In the genomic region with DNA sequence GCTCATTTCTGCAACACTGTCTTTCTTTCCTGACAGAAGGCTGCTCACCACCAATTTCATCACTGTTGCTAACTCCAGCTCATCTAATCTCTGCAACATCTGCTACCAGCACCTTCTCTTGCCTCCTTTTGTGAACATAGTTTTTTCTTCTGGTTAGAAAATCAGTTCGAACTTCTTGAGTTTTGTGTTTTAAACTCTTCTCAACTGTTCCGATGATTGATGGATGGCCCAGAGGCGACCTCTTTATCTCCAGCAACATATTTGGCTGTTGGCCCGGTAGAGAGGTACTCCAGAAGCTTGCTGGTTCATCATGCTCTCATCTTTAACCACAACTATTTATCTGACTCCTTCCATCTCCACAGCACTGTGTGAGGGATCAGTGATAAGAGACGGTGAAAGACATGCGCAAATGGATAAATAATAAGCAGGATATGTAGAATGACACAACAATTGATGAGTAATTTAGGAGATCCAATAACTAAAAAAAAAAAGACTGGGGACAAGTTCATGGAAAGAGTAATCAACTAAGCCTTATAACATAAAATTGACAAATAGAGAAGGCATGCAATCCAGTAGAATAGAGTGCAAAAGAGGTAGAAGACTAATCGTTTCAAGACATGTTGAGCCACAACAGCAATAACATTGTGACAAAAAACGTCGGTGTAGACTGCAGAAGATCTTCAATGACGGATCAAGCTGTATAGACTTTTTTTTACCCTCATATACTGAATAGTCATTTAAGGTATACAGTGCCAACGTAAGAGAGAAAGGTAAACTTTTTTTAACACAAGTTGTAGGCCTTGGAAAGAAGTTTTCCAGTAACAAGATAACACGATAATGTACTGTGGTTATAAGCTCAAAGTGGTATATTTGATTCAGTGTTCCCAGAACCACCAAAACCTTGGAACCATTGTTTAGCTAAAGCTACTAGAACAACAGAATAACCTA, we compare ENCODE assay signal across 1 cellular context.
TF ChIP-seq lines count a peak whose summit lies in the region.

No MANE protein-coding gene starts in this region.

TF ChIP-seq in K562, 482 proteins besides CTCF, POLR2A, EP300 and RAD21 (continued from another document and continues in another):
- TF ChIP-seq, protein P1, sequence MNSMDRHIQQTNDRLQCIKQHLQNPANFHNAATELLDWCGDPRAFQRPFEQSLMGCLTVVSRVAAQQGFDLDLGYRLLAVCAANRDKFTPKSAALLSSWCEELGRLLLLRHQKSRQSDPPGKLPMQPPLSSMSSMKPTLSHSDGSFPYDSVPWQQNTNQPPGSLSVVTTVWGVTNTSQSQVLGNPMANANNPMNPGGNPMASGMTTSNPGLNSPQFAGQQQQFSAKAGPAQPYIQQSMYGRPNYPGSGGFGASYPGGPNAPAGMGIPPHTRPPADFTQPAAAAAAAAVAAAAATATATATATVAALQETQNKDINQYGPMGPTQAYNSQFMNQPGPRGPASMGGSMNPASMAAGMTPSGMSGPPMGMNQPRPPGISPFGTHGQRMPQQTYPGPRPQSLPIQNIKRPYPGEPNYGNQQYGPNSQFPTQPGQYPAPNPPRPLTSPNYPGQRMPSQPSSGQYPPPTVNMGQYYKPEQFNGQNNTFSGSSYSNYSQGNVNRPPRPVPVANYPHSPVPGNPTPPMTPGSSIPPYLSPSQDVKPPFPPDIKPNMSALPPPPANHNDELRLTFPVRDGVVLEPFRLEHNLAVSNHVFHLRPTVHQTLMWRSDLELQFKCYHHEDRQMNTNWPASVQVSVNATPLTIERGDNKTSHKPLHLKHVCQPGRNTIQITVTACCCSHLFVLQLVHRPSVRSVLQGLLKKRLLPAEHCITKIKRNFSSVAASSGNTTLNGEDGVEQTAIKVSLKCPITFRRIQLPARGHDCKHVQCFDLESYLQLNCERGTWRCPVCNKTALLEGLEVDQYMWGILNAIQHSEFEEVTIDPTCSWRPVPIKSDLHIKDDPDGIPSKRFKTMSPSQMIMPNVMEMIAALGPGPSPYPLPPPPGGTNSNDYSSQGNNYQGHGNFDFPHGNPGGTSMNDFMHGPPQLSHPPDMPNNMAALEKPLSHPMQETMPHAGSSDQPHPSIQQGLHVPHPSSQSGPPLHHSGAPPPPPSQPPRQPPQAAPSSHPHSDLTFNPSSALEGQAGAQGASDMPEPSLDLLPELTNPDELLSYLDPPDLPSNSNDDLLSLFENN (IDR thresholded peaks at IDR 0.05; ENCODE audit: low read depth in 2 of 2, low read length in 2 of 2) = peak in 1 of 2 experiments; percentile 99; a peak in 2 of 4 replicates
- TF ChIP-seq, protein P2, sequence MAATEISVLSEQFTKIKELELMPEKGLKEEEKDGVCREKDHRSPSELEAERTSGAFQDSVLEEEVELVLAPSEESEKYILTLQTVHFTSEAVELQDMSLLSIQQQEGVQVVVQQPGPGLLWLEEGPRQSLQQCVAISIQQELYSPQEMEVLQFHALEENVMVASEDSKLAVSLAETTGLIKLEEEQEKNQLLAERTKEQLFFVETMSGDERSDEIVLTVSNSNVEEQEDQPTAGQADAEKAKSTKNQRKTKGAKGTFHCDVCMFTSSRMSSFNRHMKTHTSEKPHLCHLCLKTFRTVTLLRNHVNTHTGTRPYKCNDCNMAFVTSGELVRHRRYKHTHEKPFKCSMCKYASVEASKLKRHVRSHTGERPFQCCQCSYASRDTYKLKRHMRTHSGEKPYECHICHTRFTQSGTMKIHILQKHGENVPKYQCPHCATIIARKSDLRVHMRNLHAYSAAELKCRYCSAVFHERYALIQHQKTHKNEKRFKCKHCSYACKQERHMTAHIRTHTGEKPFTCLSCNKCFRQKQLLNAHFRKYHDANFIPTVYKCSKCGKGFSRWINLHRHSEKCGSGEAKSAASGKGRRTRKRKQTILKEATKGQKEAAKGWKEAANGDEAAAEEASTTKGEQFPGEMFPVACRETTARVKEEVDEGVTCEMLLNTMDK (IDR thresholded peaks at IDR 0.05; ENCODE audit: borderline replicate concordance, insufficient read depth, low read depth, low read length, poor library complexity, severe bottlenecking) = no peak
- TF ChIP-seq GABPA (tag; conservative IDR thresholded peaks at IDR 0.05; ENCODE audit: low read depth) (peak; percentile 52), ZNF282 (CRISPR knock-in tag; IDR thresholded peaks at IDR 0.05) (no peak), ZNF143 (CRISPR knock-in tag; IDR thresholded peaks at IDR 0.05) (no peak), ELF4 (CRISPR knock-in tag; IDR thresholded peaks at IDR 0.05) (peak; percentile 96), ETV5 (CRISPR knock-in tag; IDR thresholded peaks at IDR 0.05; ENCODE audit: low read depth) (peak; percentile 64), MECOM (CRISPR knock-in tag; IDR thresholded peaks at IDR 0.05) (peak; percentile 96), ZNF224 (CRISPR knock-in tag; IDR thresholded peaks at IDR 0.05) (no peak), TCFL5 (CRISPR knock-in tag; conservative IDR thresholded peaks at IDR 0.05) (peak; percentile 46; the same call in 1 of the 2 replicates), ZNF140 (CRISPR knock-in tag; IDR thresholded peaks at IDR 0.05) (no peak), RBM22 (IDR thresholded peaks at IDR 0.05; ENCODE audit: low read depth, low read length, poor library complexity, severe bottlenecking) (no peak), ZFPM2 (CRISPR knock-in tag; IDR thresholded peaks at IDR 0.05) (no peak), ARNT (IDR thresholded peaks at IDR 0.05) (peak; percentile 99 to 100), MBD2 (IDR thresholded peaks at IDR 0.05; ENCODE audit: borderline replicate concordance, low read depth) (peak; percentile 91), SIN3B (IDR thresholded peaks at IDR 0.05; ENCODE audit: low read depth) (no peak), FOXJ2 (tag; IDR thresholded peaks at IDR 0.05) (peak; percentile 98)
- TF ChIP-seq, protein P3, sequence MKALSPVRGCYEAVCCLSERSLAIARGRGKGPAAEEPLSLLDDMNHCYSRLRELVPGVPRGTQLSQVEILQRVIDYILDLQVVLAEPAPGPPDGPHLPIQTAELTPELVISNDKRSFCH (CRISPR knock-in tag; IDR thresholded peaks at IDR 0.05) = no peak
- TF ChIP-seq, protein P3 (tag; IDR thresholded peaks at IDR 0.05) = peak; percentile 93
- TF ChIP-seq, protein P4, sequence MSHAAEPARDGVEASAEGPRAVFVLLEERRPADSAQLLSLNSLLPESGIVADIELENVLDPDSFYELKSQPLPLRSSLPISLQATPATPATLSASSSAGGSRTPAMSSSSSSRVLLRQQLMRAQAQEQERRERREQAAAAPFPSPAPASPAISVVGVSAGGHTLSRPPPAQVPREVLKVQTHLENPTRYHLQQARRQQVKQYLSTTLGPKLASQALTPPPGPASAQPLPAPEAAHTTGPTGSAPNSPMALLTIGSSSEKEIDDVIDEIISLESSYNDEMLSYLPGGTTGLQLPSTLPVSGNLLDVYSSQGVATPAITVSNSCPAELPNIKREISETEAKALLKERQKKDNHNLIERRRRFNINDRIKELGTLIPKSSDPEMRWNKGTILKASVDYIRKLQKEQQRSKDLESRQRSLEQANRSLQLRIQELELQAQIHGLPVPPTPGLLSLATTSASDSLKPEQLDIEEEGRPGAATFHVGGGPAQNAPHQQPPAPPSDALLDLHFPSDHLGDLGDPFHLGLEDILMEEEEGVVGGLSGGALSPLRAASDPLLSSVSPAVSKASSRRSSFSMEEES (CRISPR knock-in tag; IDR thresholded peaks at IDR 0.05) = no peak
- TF ChIP-seq, protein P5, sequence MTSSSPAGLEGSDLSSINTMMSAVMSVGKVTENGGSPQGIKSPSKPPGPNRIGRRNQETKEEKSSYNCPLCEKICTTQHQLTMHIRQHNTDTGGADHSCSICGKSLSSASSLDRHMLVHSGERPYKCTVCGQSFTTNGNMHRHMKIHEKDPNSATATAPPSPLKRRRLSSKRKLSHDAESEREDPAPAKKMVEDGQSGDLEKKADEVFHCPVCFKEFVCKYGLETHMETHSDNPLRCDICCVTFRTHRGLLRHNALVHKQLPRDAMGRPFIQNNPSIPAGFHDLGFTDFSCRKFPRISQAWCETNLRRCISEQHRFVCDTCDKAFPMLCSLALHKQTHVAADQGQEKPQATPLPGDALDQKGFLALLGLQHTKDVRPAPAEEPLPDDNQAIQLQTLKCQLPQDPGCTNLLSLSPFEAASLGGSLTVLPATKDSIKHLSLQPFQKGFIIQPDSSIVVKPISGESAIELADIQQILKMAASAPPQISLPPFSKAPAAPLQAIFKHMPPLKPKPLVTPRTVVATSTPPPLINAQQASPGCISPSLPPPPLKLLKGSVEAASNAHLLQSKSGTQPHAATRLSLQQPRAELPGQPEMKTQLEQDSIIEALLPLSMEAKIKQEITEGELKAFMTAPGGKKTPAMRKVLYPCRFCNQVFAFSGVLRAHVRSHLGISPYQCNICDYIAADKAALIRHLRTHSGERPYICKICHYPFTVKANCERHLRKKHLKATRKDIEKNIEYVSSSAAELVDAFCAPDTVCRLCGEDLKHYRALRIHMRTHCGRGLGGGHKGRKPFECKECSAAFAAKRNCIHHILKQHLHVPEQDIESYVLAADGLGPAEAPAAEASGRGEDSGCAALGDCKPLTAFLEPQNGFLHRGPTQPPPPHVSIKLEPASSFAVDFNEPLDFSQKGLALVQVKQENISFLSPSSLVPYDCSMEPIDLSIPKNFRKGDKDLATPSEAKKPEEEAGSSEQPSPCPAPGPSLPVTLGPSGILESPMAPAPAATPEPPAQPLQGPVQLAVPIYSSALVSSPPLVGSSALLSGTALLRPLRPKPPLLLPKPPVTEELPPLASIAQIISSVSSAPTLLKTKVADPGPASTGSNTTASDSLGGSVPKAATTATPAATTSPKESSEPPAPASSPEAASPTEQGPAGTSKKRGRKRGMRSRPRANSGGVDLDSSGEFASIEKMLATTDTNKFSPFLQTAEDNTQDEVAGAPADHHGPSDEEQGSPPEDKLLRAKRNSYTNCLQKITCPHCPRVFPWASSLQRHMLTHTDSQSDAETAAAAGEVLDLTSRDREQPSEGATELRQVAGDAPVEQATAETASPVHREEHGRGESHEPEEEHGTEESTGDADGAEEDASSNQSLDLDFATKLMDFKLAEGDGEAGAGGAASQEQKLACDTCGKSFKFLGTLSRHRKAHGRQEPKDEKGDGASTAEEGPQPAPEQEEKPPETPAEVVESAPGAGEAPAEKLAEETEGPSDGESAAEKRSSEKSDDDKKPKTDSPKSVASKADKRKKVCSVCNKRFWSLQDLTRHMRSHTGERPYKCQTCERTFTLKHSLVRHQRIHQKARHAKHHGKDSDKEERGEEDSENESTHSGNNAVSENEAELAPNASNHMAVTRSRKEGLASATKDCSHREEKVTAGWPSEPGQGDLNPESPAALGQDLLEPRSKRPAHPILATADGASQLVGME (CRISPR knock-in tag; IDR thresholded peaks at IDR 0.05) = no peak
- TF ChIP-seq, protein P6, sequence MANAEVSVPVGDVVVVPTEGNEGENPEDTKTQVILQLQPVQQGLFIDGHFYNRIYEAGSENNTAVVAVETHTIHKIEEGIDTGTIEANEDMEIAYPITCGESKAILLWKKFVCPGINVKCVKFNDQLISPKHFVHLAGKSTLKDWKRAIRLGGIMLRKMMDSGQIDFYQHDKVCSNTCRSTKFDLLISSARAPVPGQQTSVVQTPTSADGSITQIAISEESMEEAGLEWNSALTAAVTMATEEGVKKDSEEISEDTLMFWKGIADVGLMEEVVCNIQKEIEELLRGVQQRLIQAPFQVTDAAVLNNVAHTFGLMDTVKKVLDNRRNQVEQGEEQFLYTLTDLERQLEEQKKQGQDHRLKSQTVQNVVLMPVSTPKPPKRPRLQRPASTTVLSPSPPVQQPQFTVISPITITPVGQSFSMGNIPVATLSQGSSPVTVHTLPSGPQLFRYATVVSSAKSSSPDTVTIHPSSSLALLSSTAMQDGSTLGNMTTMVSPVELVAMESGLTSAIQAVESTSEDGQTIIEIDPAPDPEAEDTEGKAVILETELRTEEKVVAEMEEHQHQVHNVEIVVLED (CRISPR knock-in tag; IDR thresholded peaks at IDR 0.05) = 0 out of 2 replicates have a peak, but pooled peaks have one; percentile 12
- TF ChIP-seq, protein P7, sequence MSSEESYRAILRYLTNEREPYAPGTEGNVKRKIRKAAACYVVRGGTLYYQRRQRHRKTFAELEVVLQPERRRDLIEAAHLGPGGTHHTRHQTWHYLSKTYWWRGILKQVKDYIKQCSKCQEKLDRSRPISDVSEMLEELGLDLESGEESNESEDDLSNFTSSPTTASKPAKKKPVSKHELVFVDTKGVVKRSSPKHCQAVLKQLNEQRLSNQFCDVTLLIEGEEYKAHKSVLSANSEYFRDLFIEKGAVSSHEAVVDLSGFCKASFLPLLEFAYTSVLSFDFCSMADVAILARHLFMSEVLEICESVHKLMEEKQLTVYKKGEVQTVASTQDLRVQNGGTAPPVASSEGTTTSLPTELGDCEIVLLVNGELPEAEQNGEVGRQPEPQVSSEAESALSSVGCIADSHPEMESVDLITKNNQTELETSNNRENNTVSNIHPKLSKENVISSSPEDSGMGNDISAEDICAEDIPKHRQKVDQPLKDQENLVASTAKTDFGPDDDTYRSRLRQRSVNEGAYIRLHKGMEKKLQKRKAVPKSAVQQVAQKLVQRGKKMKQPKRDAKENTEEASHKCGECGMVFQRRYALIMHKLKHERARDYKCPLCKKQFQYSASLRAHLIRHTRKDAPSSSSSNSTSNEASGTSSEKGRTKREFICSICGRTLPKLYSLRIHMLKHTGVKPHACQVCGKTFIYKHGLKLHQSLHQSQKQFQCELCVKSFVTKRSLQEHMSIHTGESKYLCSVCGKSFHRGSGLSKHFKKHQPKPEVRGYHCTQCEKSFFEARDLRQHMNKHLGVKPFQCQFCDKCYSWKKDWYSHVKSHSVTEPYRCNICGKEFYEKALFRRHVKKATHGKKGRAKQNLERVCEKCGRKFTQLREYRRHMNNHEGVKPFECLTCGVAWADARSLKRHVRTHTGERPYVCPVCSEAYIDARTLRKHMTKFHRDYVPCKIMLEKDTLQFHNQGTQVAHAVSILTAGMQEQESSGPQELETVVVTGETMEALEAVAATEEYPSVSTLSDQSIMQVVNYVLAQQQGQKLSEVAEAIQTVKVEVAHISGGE (CRISPR knock-in tag; IDR thresholded peaks at IDR 0.05) = peak in 1 of 3 experiments; percentile 89; a peak in 2 of 6 replicates
